Comparison of ENCODE assay signal across 8 cellular contexts in the genomic region with DNA sequence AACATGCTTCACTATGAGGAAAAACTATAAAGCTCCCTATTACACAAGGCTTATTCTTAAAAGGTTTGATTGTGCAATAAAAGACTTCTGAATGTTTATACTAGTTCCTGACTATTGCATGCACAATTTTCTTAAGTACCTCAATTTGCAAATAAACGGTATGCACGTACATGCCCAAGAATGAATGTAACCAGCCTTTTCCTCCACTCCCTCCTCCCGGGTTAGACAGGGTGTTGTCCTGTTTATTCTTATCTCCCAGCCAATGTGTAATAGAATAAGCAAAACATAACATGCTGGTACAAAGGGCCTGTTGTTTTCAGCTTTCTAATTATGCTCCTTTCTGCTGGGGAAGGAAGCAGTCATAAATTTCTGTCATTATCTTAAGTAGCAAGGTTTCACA.
A peak's percentile ranks its signal among the peaks of the same experiment; 100 is the strongest.
DNase-seq lines count a peak whose midpoint lies in the region; ATAC-seq and TF ChIP-seq lines count a peak whose summit lies in the region.

No MANE protein-coding gene starts in this region.

- H3K9me3 ChIP-seq in mucosa of rectum (ENCODE audit: control insufficient read depth in 2 of 2, low read length in 2 of 2) (no peaks in the 10 kb centered on the region), testis (no peaks in the 10 kb centered on the region)

- intact Hi-C loops in testis (cut with DNase I; ENCODE audit: low total_unique reads): no loop called here

- H3K9ac ChIP-seq in mucosa of rectum (ENCODE audit: low read depth in 1 of 2, low read length in 2 of 2): peak overlapping the region in 1 of 2 donors; percentile 8

- peaks cover 32% of the 10 kb centered on the region for H3K36me3 Mint-ChIP-seq in activated naive CD8-positive, alpha-beta T cell treated with anti-CD3 and anti-CD28 coated beads, Interleukin-2, amount 50 U/mL, for 24 hours (ENCODE audit: low read depth)

- no peak for ATAC-seq in GM19455 (IDR thresholded peaks at IDR 0.05; ENCODE audit: unreplicated experiment)
- ATAC-seq in activated naive CD8-positive, alpha-beta T cell treated with anti-CD3 and anti-CD28 coated beads, Interleukin-2, amount 50 U/mL, for 24 hours: no peak

- H3K4me3 Mint-ChIP-seq in activated naive CD8-positive, alpha-beta T cell treated with anti-CD3 and anti-CD28 coated beads, Interleukin-2, amount 50 U/mL, for 24 hours: no peak overlapping the region

- H3K9me3 Mint-ChIP-seq in activated naive CD8-positive, alpha-beta T cell treated with anti-CD3 and anti-CD28 coated beads, Interleukin-2, amount 50 U/mL, for 24 hours: no peaks in the 10 kb centered on the region

- H3K27me3 ChIP-seq in mucosa of rectum (ENCODE audit: control insufficient read depth in 2 of 2, insufficient read depth in 2 of 2, low read length in 2 of 2) (no peaks in the 10 kb centered on the region), testis (no peaks in the 10 kb centered on the region)

- TF ChIP-seq POLR2A in testis (IDR thresholded peaks at IDR 0.05): no peak

- peaks cover 7 to 24% of the 10 kb centered on the region in 2 donors for H3K4me1 ChIP-seq in mucosa of rectum (ENCODE audit: control insufficient read depth in 2 of 2, insufficient read depth in 2 of 2, low read length in 2 of 2)
- peaks cover 17% of the 10 kb centered on the region for H3K4me1 ChIP-seq in testis

- no peak overlapping the region for H3K27ac Mint-ChIP-seq in activated naive CD8-positive, alpha-beta T cell treated with anti-CD3 and anti-CD28 coated beads, Interleukin-2, amount 50 U/mL, for 24 hours

- DNase-seq in AG08396 (ENCODE audit: low spot score) (peak; percentile 75), NCI-H1048 (lab: John Stamatoyannopoulos, UW) (peak; percentile 68), choroid plexus epithelial cell (ENCODE audit: low read depth) (peak; percentile 94), testis (no peak), NCI-H82 (lab: John Stamatoyannopoulos, UW) (no peak)
- DNase-seq in activated naive CD8-positive, alpha-beta T cell treated with anti-CD3 and anti-CD28 coated beads, Interleukin-2, amount 50 U/mL, for 24 hours: no peak

- H3K4me1 Mint-ChIP-seq in activated naive CD8-positive, alpha-beta T cell treated with anti-CD3 and anti-CD28 coated beads, Interleukin-2, amount 50 U/mL, for 24 hours: peaks cover 38% of the 10 kb centered on the region

- H3K36me3 ChIP-seq in mucosa of rectum (ENCODE audit: control insufficient read depth in 2 of 2, insufficient read depth in 2 of 2, low read length in 2 of 2): peaks cover 3 to 6% of the 10 kb centered on the region in 2 donors
- no peaks in the 10 kb centered on the region for H3K36me3 ChIP-seq in testis (ENCODE audit: low read depth, missing control alignments)

- H3K27me3 Mint-ChIP-seq in activated naive CD8-positive, alpha-beta T cell treated with anti-CD3 and anti-CD28 coated beads, Interleukin-2, amount 50 U/mL, for 24 hours: no peaks in the 10 kb centered on the region

- H3K27ac ChIP-seq in mucosa of rectum (ENCODE audit: low read depth in 2 of 2, low read length in 2 of 2): peak overlapping the region; percentile 67 to 74
- H3K27ac ChIP-seq in testis: peak overlapping the region in 1 of 2 donors; percentile 42

- TF ChIP-seq CTCF in choroid plexus epithelial cell (conservative IDR thresholded peaks at IDR 0.05; ENCODE audit: low read depth, low read length) (no peak), testis (IDR thresholded peaks at IDR 0.05) (no peak)

- H3K4me3 ChIP-seq in choroid plexus epithelial cell (ENCODE audit: low read depth, low read length) (no peak overlapping the region), mucosa of rectum (ENCODE audit: low read length in 2 of 2) (no peak overlapping the region), testis (no peak overlapping the region)

- 16 to 29% methylated on average over 3 of the region's 3 CpGs for WGBS in testis, 2 donors

Comparison
In these comparisons a context has a peak if more than half of its experiments do, and no peak if none do; other contexts are left out.
1. DNase-seq: peak in AG08396 (single experiment), NCI-H1048 (single experiment) and choroid plexus epithelial cell (single experiment); none in testis (single experiment), NCI-H82 (single experiment) and activated naive CD8-positive, alpha-beta T cell treated with anti-CD3 and anti-CD28 coated beads, Interleukin-2, amount 50 U/mL, for 24 hours (single experiment).